ENCODE assay signal across 13 cellular contexts in the genomic region with DNA sequence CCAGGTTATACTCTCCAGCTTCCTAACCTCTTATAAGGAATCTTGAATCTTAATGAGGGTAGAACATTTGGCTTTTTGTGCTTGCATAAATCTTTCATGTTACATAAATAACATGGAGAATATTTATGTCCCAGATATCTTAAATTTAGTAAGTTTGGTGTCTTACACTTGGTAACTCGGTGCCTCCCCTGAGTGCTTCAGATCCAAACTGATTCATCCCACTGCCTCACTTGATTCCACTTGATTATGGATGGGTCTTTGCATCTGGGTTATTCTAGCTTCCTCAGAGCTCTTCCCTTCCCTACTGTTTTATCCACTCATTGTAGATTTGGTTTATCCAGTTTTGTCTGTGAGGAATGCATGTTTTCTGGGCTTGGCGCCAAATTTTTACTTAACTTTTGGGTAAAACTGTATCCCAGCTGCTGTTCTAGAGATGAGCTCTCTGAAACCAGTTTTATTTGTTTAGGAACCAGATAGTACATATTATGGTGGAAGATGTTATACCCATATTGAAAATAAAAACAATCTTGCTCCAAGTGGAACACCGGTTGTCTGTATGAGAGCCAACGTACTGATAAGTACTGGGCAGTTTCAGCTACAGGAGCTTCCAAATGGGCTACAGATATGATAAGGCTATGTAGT. TPM values are rescaled to one million over a fixed set of nuclear protein-coding genes. Genes with fewer than 3 reads are reported as not detected.
DNase-seq lines count a peak whose midpoint lies in the region; ATAC-seq and TF ChIP-seq lines count a peak whose summit lies in the region.
"Had no signal": no experiment of that assay in that cellular context is flagged by ENCODE, and none has a peak within 500 bp of the region (broad histone marks: within the 10 kb centered on the region; RNA-seq: fewer than 3 reads in every experiment).

No MANE protein-coding gene starts in this region.

- peaks cover 8% of the 10 kb centered on the region for H3K36me3 Mint-ChIP-seq in activated CD8-positive, alpha-beta T cell treated with anti-CD3 and anti-CD28 coated beads for 36 hours (ENCODE audit: low read depth)

- H3K27ac Mint-ChIP-seq in activated CD8-positive, alpha-beta T cell treated with anti-CD3 and anti-CD28 coated beads for 36 hours, result no peak overlapping the region
- H3K27ac Mint-ChIP-seq: activated naive CD4-positive, alpha-beta T cell treated with anti-CD3 and anti-CD28 coated beads for 36 hours had no signal

- no peak overlapping the region for H3K4me3 ChIP-seq in AG04450 (ENCODE audit: low read depth, low read length)
- no peak overlapping the region for H3K4me3 ChIP-seq in astrocyte of the cerebellum (ENCODE audit: low read depth, low read length)
- H3K4me3 ChIP-seq: lower lobe of right lung had no signal

- peaks cover 13% of the 10 kb centered on the region for H3K4me1 Mint-ChIP-seq in activated CD8-positive, alpha-beta T cell treated with anti-CD3 and anti-CD28 coated beads for 36 hours (ENCODE audit: low read depth)

- H3K9me3 ChIP-seq in AG04450 (ENCODE audit: control insufficient read depth, insufficient read depth, low read length), result no peaks in the 10 kb centered on the region
- H3K9me3 ChIP-seq: lower lobe of right lung had no signal

- POLR2A ChIA-PET in AG04450 (lab: Yijun Ruan, JAX), result interaction anchor here (0.5 to 1.3 kb wide), 4 partner anchors 21 to 123 kb away, joined by 3 read pairs; a partner anchor contains a TSS
- POLR2A ChIA-PET in activated CD8-positive, alpha-beta T cell treated with anti-CD3 and anti-CD28 coated beads for 36 hours (lab: Charles Lee), result interaction anchor here (1.2 kb wide), 1 partner anchor 12 kb away, joined by 4 read pairs; no protein-coding TSS in a partner anchor

- in situ Hi-C loops in astrocyte of the cerebellum (cut with HindIII; ENCODE audit: low sequenced_read_pairs), result no loop called here

- H3K9me3 Mint-ChIP-seq in activated CD8-positive, alpha-beta T cell treated with anti-CD3 and anti-CD28 coated beads for 36 hours, result no peaks in the 10 kb centered on the region
- H3K9me3 Mint-ChIP-seq: activated naive CD4-positive, alpha-beta T cell treated with anti-CD3 and anti-CD28 coated beads for 36 hours had no signal

- no peaks in the 10 kb centered on the region for H3K27me3 Mint-ChIP-seq in activated CD8-positive, alpha-beta T cell treated with anti-CD3 and anti-CD28 coated beads for 36 hours

- intact Hi-C loops in left ventricle myocardium superior (cut with micrococcal nuclease) (no loop called here), left colon (cut with DNase I, micrococcal nuclease) (no loop called here)
- intact Hi-C loops in activated CD8-positive, alpha-beta T cell treated with anti-CD3 and anti-CD28 coated beads for 36 hours (cut with micrococcal nuclease), result no loop called here

- no peaks in the 10 kb centered on the region for H3K27me3 ChIP-seq in AG04450 (ENCODE audit: control insufficient read depth, insufficient read depth, low read length)

- ATAC-seq in left ventricle myocardium superior, result peak; percentile 68
- ATAC-seq in HG03342 (IDR thresholded peaks at IDR 0.05; ENCODE audit: unreplicated experiment), result no peak
- no peak for ATAC-seq in left colon
- ATAC-seq in activated CD8-positive, alpha-beta T cell treated with anti-CD3 and anti-CD28 coated beads for 36 hours, result no peak
- ATAC-seq: lower lobe of right lung had no signal

- DNase-seq in AG04450 (ENCODE audit: low read depth, low spot score) (peak; percentile 71), M059J (ENCODE audit: low read depth) (peak; percentile 30), astrocyte of the cerebellum (ENCODE audit: low read depth) (peak; percentile 57), left ventricle myocardium superior (no peak), NCI-H1930 (lab: John Stamatoyannopoulos, UW) (no peak), left colon (no peak)
- DNase-seq in activated CD8-positive, alpha-beta T cell treated with anti-CD3 and anti-CD28 coated beads for 36 hours, result no peak
- DNase-seq: activated CD4-positive, alpha-beta T cell treated with anti-CD3 and anti-CD28 coated beads for 1 hour; activated naive CD4-positive, alpha-beta T cell treated with anti-CD3 and anti-CD28 coated beads for 36 hours; C1 segment of cervical spinal cord; lower lobe of right lung; NCI-H1048 had no signal

- no peak overlapping the region for H3K4me3 Mint-ChIP-seq in activated CD8-positive, alpha-beta T cell treated with anti-CD3 and anti-CD28 coated beads for 36 hours
- H3K4me3 Mint-ChIP-seq: activated naive CD4-positive, alpha-beta T cell treated with anti-CD3 and anti-CD28 coated beads for 36 hours had no signal

- peak overlapping the region; percentile 39 for H3K27ac ChIP-seq in AG04450 (ENCODE audit: low read depth, low read length)
- H3K27ac ChIP-seq: lower lobe of right lung had no signal

- TF ChIP-seq CTCF in AG04450 (IDR thresholded peaks at IDR 0.05; ENCODE audit: low read depth, low read length) (no peak), astrocyte of the cerebellum (IDR thresholded peaks at IDR 0.05; ENCODE audit: low read depth, low read length, missing control alignments) (no peak)
- no peak for TF ChIP-seq CTCF in activated CD8-positive, alpha-beta T cell treated with anti-CD3 and anti-CD28 coated beads for 36 hours (IDR thresholded peaks at IDR 0.05)

- CTCF ChIA-PET in AG04450 (lab: Charles Lee), result interaction anchor here (1.0 to 1.9 kb wide), 2 partner anchors 19 to 110 kb away, joined by 3 to 8 read pairs; no protein-coding TSS in a partner anchor
- CTCF ChIA-PET in activated CD8-positive, alpha-beta T cell treated with anti-CD3 and anti-CD28 coated beads for 36 hours (lab: Charles Lee), result interaction anchor here (1.1 to 1.8 kb wide), 2 partner anchors 20 to 110 kb away, joined by 3 to 5 read pairs; no protein-coding TSS in a partner anchor

RNA-seq across cellular contexts. Expression of a gene that starts 20.9 kb away (rescaled TPM):
- 8.1 and 9.6 TPM in 2 replicates for polyA plus RNA-seq in AG04450 (2011; rRNA removed)
- 48.9 and 50.2 TPM in 2 replicates for polyA minus RNA-seq in AG04450 (2011; rRNA and poly(A)+ RNA removed)
- 5.8 and 7.4 TPM in 2 replicates for total RNA-seq in M059J (2014; rRNA removed; shearing (Covaris generic))
- total RNA-seq in left ventricle myocardium superior, result 10.4 TPM
- 10 to 100 TPM; 13.9 to 16.9 TPM for total RNA-seq in left colon
- total RNA-seq in activated CD8-positive, alpha-beta T cell treated with anti-CD3 and anti-CD28 coated beads for 36 hours, result 10 to 100 TPM; 24.1 to 24.6 TPM

RNA-seq across cellular contexts. Expression of a gene that starts 59.6 kb away (rescaled TPM):
- polyA plus RNA-seq in AG04450 (2011; rRNA removed), result 9.9 and 10.5 TPM in 2 replicates
- 20.7 and 21.7 TPM in 2 replicates for polyA minus RNA-seq in AG04450 (2011; rRNA and poly(A)+ RNA removed)
- 8.8 and 12.6 TPM in 2 replicates for total RNA-seq in M059J (2014; rRNA removed; shearing (Covaris generic))
- 14.8 TPM for total RNA-seq in left ventricle myocardium superior
- 10 to 100 TPM; 16.0 to 22.6 TPM for total RNA-seq in left colon
- total RNA-seq in activated CD8-positive, alpha-beta T cell treated with anti-CD3 and anti-CD28 coated beads for 36 hours, result 10 to 100 TPM; 39.5 to 39.9 TPM

Comparison
In these comparisons a context has a peak if more than half of its experiments do, and no peak if none do; other contexts are left out.
1. DNase-seq: peak in AG04450 (single experiment), M059J (single experiment) and astrocyte of the cerebellum (single experiment); none in left ventricle myocardium superior (single experiment), NCI-H1930 (0 of 2), left colon (0 of 2) and activated CD8-positive, alpha-beta T cell treated with anti-CD3 and anti-CD28 coated beads for 36 hours (single experiment).